Comparison of ENCODE assay signal across 31 cellular contexts in the genomic region with DNA sequence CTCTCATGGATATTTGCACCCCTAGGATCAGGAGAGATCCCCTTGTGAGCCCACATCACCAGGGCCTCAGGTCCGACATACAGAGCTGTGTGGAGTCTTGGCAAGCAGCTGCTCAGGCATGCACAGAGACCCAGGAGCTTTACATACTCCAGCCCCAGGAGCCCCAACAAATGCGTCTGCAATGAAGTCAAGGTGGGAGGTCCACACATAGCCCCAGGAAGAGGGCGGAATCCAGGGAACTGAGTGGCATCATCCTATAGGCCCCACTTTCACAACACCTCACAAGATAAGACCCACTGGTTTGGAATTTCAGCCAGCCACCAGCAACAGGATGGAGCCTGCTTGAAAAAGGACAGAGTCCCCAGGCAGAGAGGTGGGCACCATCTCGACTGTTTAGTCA.
"Had no signal": no experiment of that assay in that cellular context is flagged by ENCODE, and none has a peak within 500 bp of the region (broad histone marks: within the 10 kb centered on the region; RNA-seq: fewer than 3 reads in every experiment).

No MANE protein-coding gene starts in this region.

- ATAC-seq: activated CD4-positive, alpha-beta T cell treated with anti-CD3 and anti-CD28 coated beads for 36 hours; activated CD8-positive, alpha-beta memory T cell treated with anti-CD3 and anti-CD28 coated beads, Interleukin-2, amount 10 ng/mL, durations not matched to agents 7 days and 5 days; activated CD8-positive, alpha-beta T cell treated with anti-CD3 and anti-CD28 coated beads, Interleukin-2, amount 10 ng/mL, durations not matched to agents 7 days and 5 days; activated naive CD8-positive, alpha-beta T cell treated with anti-CD3 and anti-CD28 coated beads, Interleukin-2, amount 50 U/mL, for 24 hours; body of pancreas; esophagus mucosa; T-helper 17 cell had no signal

- H3K4me3 Mint-ChIP-seq: activated CD4-positive, alpha-beta memory T cell treated with anti-CD3 and anti-CD28 coated beads for 36 hours; activated CD4-positive, alpha-beta T cell treated with anti-CD3 and anti-CD28 coated beads for 36 hours; activated CD4-positive, alpha-beta T cell treated with anti-CD3 and anti-CD28 coated beads, Interleukin-2, amount 10 ng/mL, durations not matched to agents 24 days and 14 days; activated CD8-positive, alpha-beta memory T cell treated with anti-CD3 and anti-CD28 coated beads, Interleukin-2, amount 10 ng/mL, durations not matched to agents 7 days and 5 days; activated CD8-positive, alpha-beta T cell treated with anti-CD3 and anti-CD28 coated beads, Interleukin-2, amount 10 ng/mL, durations not matched to agents 7 days and 5 days; activated naive CD4-positive, alpha-beta T cell treated with anti-CD3 and anti-CD28 coated beads for 36 hours; activated naive CD4-positive, alpha-beta T cell treated with anti-CD3 and anti-CD28 coated beads, Interleukin-2, amount 50 U/mL, for 24 hours; activated naive CD8-positive, alpha-beta T cell treated with anti-CD3 and anti-CD28 coated beads for 36 hours; activated naive CD8-positive, alpha-beta T cell treated with anti-CD3 and anti-CD28 coated beads, Interleukin-2, amount 50 U/mL, for 24 hours; activated T-helper 1 cell treated with anti-CD3 and anti-CD28 coated beads, Interleukin-12 subunit alpha, Interleukin-12 subunit beta, Interleukin-2, Interleukin-4 antibody, amounts not matched to agents 30 ng/mL and 10 ng/mL and 1 ng/mL, durations not matched to agents 14 hours and 24 hours and 36 hours; T-helper 17 cell; T-helper 2 cell treated with Interferon-gamma antibody and Interleukin-4, amounts not matched to agents 5 μg/mL and 100 μg/mL, for 36 hours had no signal

- H3K27ac ChIP-seq: adrenal gland, body of pancreas, WERI-Rb-1 had no signal

- H3K36me3 Mint-ChIP-seq: activated CD4-positive, alpha-beta memory T cell treated with anti-CD3 and anti-CD28 coated beads for 36 hours; activated CD8-positive, alpha-beta memory T cell treated with anti-CD3 and anti-CD28 coated beads, Interleukin-2, amount 10 ng/mL, durations not matched to agents 7 days and 5 days; activated naive CD4-positive, alpha-beta T cell treated with anti-CD3 and anti-CD28 coated beads, Interleukin-2, amount 50 U/mL, for 24 hours; activated naive CD8-positive, alpha-beta T cell treated with anti-CD3 and anti-CD28 coated beads for 36 hours had no signal

- DNase-seq: activated CD4-positive, alpha-beta memory T cell treated with anti-CD3 and anti-CD28 coated beads for 36 hours; activated CD4-positive, alpha-beta T cell treated with anti-CD3 and anti-CD28 coated beads for 36 hours; activated CD4-positive, alpha-beta T cell treated with anti-CD3 and anti-CD28 coated beads, Interleukin-2, amount 10 ng/mL, durations not matched to agents 24 days and 14 days; activated CD4-positive, CD25-positive, alpha-beta regulatory T cell; activated CD4-positive, CD25-positive, alpha-beta regulatory T cell treated with anti-CD3 and anti-CD28 coated beads, Interleukin-2, amount 50 U/mL, for 72 hours; activated CD8-positive, alpha-beta memory T cell treated with anti-CD3 and anti-CD28 coated beads, Interleukin-2, amount 10 ng/mL, durations not matched to agents 7 days and 5 days; activated CD8-positive, alpha-beta memory T cell treated with anti-CD3 and anti-CD28 coated beads, Interleukin-2, amount 50 U/mL, for 4 hours; activated CD8-positive, alpha-beta T cell treated with anti-CD3 and anti-CD28 coated beads, Interleukin-2, amount 10 ng/mL, durations not matched to agents 7 days and 5 days; activated effector memory CD4-positive, alpha-beta T cell treated with anti-CD3 and anti-CD28 coated beads, Interleukin-2, amount 50 U/mL, for 16 hours; activated naive CD4-positive, alpha-beta T cell treated with anti-CD3 and anti-CD28 coated beads for 36 hours; activated naive CD8-positive, alpha-beta T cell treated with anti-CD3 and anti-CD28 coated beads for 36 hours; activated naive CD8-positive, alpha-beta T cell treated with anti-CD3 and anti-CD28 coated beads, Interleukin-2, amount 50 U/mL, for 24 hours; activated T-cell treated with anti-CD3 and anti-CD28 coated beads, Interleukin-2, amount 50 U/mL, for 1 hour; activated T-cell treated with anti-CD3 and anti-CD28 coated beads, Interleukin-2, amount 50 U/mL, for 48 hours; adrenal gland; amygdala; aorta; body of pancreas; caudate nucleus; effector CD8-positive, alpha-beta T cell; foreskin fibroblast; head of caudate nucleus; T-helper 1 cell; T-helper 17 cell; T1000; WERI-Rb-1 had no signal

- H3K27me3 Mint-ChIP-seq: activated naive CD8-positive, alpha-beta T cell treated with anti-CD3 and anti-CD28 coated beads for 36 hours had no signal

- H3K27me3 ChIP-seq: body of pancreas had no signal

- H3K27ac Mint-ChIP-seq: activated CD4-positive, alpha-beta memory T cell treated with anti-CD3 and anti-CD28 coated beads for 36 hours; activated CD4-positive, alpha-beta T cell treated with anti-CD3 and anti-CD28 coated beads for 36 hours; activated CD4-positive, alpha-beta T cell treated with anti-CD3 and anti-CD28 coated beads, Interleukin-2, amount 10 ng/mL, durations not matched to agents 24 days and 14 days; activated CD8-positive, alpha-beta memory T cell treated with anti-CD3 and anti-CD28 coated beads, Interleukin-2, amount 10 ng/mL, durations not matched to agents 7 days and 5 days; activated CD8-positive, alpha-beta T cell treated with anti-CD3 and anti-CD28 coated beads, Interleukin-2, amount 10 ng/mL, durations not matched to agents 7 days and 5 days; activated naive CD4-positive, alpha-beta T cell treated with anti-CD3 and anti-CD28 coated beads for 36 hours; activated naive CD4-positive, alpha-beta T cell treated with anti-CD3 and anti-CD28 coated beads, Interleukin-2, amount 50 U/mL, for 24 hours; activated naive CD8-positive, alpha-beta T cell treated with anti-CD3 and anti-CD28 coated beads for 36 hours; activated naive CD8-positive, alpha-beta T cell treated with anti-CD3 and anti-CD28 coated beads, Interleukin-2, amount 50 U/mL, for 24 hours; activated T-helper 1 cell treated with anti-CD3 and anti-CD28 coated beads, Interleukin-12 subunit alpha, Interleukin-12 subunit beta, Interleukin-2, Interleukin-4 antibody, amounts not matched to agents 30 ng/mL and 10 ng/mL and 1 ng/mL, durations not matched to agents 14 hours and 24 hours and 36 hours; activated T-helper 2 cell treated with anti-CD3 and anti-CD28 coated beads, Interferon-gamma antibody, Interleukin-2, Interleukin-4, amounts not matched to agents 10 μg/mL and 5 μg/mL and 100 μg/mL, durations not matched to agents 14 hours and 24 hours and 36 hours; T-helper 17 cell; T-helper 2 cell treated with Interferon-gamma antibody and Interleukin-4, amounts not matched to agents 5 μg/mL and 100 μg/mL, for 36 hours had no signal

- H3K4me1 ChIP-seq: adrenal gland, body of pancreas had no signal

- H3K36me3 ChIP-seq: adrenal gland, WERI-Rb-1 had no signal

- H3K9me3 Mint-ChIP-seq: activated CD4-positive, alpha-beta memory T cell treated with anti-CD3 and anti-CD28 coated beads for 36 hours; activated CD4-positive, alpha-beta T cell treated with anti-CD3 and anti-CD28 coated beads, Interleukin-2, amount 10 ng/mL, durations not matched to agents 24 days and 14 days; activated naive CD4-positive, alpha-beta T cell treated with anti-CD3 and anti-CD28 coated beads for 36 hours; activated naive CD4-positive, alpha-beta T cell treated with anti-CD3 and anti-CD28 coated beads, Interleukin-2, amount 50 U/mL, for 24 hours; activated naive CD8-positive, alpha-beta T cell treated with anti-CD3 and anti-CD28 coated beads for 36 hours; activated naive CD8-positive, alpha-beta T cell treated with anti-CD3 and anti-CD28 coated beads, Interleukin-2, amount 50 U/mL, for 24 hours; activated T-helper 1 cell treated with anti-CD3 and anti-CD28 coated beads, Interleukin-12 subunit alpha, Interleukin-12 subunit beta, Interleukin-2, Interleukin-4 antibody, amounts not matched to agents 30 ng/mL and 10 ng/mL and 1 ng/mL, durations not matched to agents 14 hours and 24 hours and 36 hours; activated T-helper 2 cell treated with anti-CD3 and anti-CD28 coated beads, Interferon-gamma antibody, Interleukin-2, Interleukin-4, amounts not matched to agents 10 μg/mL and 5 μg/mL and 100 μg/mL, durations not matched to agents 14 hours and 24 hours and 36 hours; T-helper 2 cell treated with Interferon-gamma antibody and Interleukin-4, amounts not matched to agents 5 μg/mL and 100 μg/mL, for 36 hours had no signal

- H3K4me1 Mint-ChIP-seq: activated CD4-positive, alpha-beta T cell treated with anti-CD3 and anti-CD28 coated beads for 36 hours; activated CD4-positive, alpha-beta T cell treated with anti-CD3 and anti-CD28 coated beads, Interleukin-2, amount 10 ng/mL, durations not matched to agents 24 days and 14 days; activated CD8-positive, alpha-beta memory T cell treated with anti-CD3 and anti-CD28 coated beads, Interleukin-2, amount 10 ng/mL, durations not matched to agents 7 days and 5 days; activated naive CD4-positive, alpha-beta T cell treated with anti-CD3 and anti-CD28 coated beads, Interleukin-2, amount 50 U/mL, for 24 hours; activated naive CD8-positive, alpha-beta T cell treated with anti-CD3 and anti-CD28 coated beads for 36 hours; activated naive CD8-positive, alpha-beta T cell treated with anti-CD3 and anti-CD28 coated beads, Interleukin-2, amount 50 U/mL, for 24 hours; T-helper 17 cell had no signal

- H3K9me3 ChIP-seq: adrenal gland, body of pancreas had no signal

- H3K4me3 ChIP-seq: adrenal gland, body of pancreas had no signal
